Comparison of ENCODE assay signal across 1 cellular context in genomic region chr1:228964178-228964819, GRCh38.
TF ChIP-seq lines count a peak whose summit lies in the region.

No MANE protein-coding gene starts in this region.

TF ChIP-seq in endothelial cell of umbilical vein, 7 proteins besides CTCF, POLR2A, EP300 and RAD21:
- TF ChIP-seq MAX (IDR thresholded peaks at IDR 0.05; ENCODE audit: insufficient read depth, insufficient read length) (no peak), JUN (IDR thresholded peaks at IDR 0.05; ENCODE audit: borderline replicate concordance, insufficient read depth, insufficient read length, low read depth) (no peak), FOS (IDR thresholded peaks at IDR 0.05; ENCODE audit: borderline replicate concordance, insufficient read depth, low read length) (no peak), EZH2 (IDR thresholded peaks at IDR 0.05; ENCODE audit: borderline replicate concordance, low read depth, low read length, severe bottlenecking) (no peak), GATA2 (IDR thresholded peaks at IDR 0.05; ENCODE audit: insufficient read depth, insufficient read length, low read depth, low read length) (no peak), MYC (IDR thresholded peaks at IDR 0.05; ENCODE audit: low read depth, low read length) (no peak), POLR2AphosphoS5 (IDR thresholded peaks at IDR 0.05; ENCODE audit: insufficient read depth, low read depth, low read length) (no peak)
